18 cellular contexts compared by ENCODE assay signal in genomic region chr10:649445-649797, GRCh38. TPM values are rescaled to one million over a fixed set of nuclear protein-coding genes. Genes with fewer than 3 reads are reported as not detected.
DNase-seq lines count a peak whose midpoint lies in the region; ATAC-seq and TF ChIP-seq lines count a peak whose summit lies in the region.
"Had no signal": no experiment of that assay in that cellular context is flagged by ENCODE, and none has a peak within 500 bp of the region (broad histone marks: within the 10 kb centered on the region; RNA-seq: fewer than 3 reads in every experiment).

No MANE protein-coding gene starts in this region.

- CTCF ChIA-PET in IMR-90 (lab: Yijun Ruan, JAX) = interaction anchor here (0.8 kb wide), 1 partner anchor 11 kb away, joined by 3 read pairs; no protein-coding TSS in a partner anchor
- CTCF ChIA-PET in naive thymus-derived CD4-positive, alpha-beta T cell (lab: Charles Lee) = no interaction called here

- DNase-seq in IMR-90 = no peak
- DNase-seq in dorsolateral prefrontal cortex = no peak
- no peak for DNase-seq in mesenchymal stem cell
- no peak for DNase-seq in substantia nigra (lab: John Stamatoyannopoulos, UW)
- no peak for DNase-seq in naive thymus-derived CD4-positive, alpha-beta T cell
- no peak for DNase-seq in vagina (ENCODE audit: extremely low spot score in 2 of 2)
- DNase-seq in pons (ENCODE audit: low spot score) = no peak
- DNase-seq: activated effector memory CD4-positive, alpha-beta T cell treated with Interleukin-2 at 50 U/mL for 16 hours; activated naive CD8-positive, alpha-beta T cell treated with anti-CD3 and anti-CD28 coated beads, Interleukin-2, amount 50 U/mL, for 24 hours; brain microvascular endothelial cell; CD8-positive, alpha-beta T cell; cortex of kidney; MM.1S; NCI-H1694 treated with DMSO at 0.1 percent for 48 hours; stimulated activated CD4-positive, alpha-beta T cell treated with anti-CD3 and anti-CD28 coated beads, Interleukin-15, amount 100 ng/mL, for 24 hours; WERI-Rb-1 had no signal

- H3K14ac ChIP-seq in IMR-90 (replicated peaks; ENCODE audit: low read depth, low read length) = peak overlapping the region; percentile 5; the same call in 1 of the 2 replicates
- H3K14ac ChIP-seq in mesenchymal stem cell (ENCODE audit: low read length in 2 of 2) = no peak overlapping the region

- H3K4ac ChIP-seq in IMR-90 (ENCODE audit: low read depth, low read length) (peak overlapping the region; percentile 70; the same call in 1 of the 2 replicates), mesenchymal stem cell (ENCODE audit: low read depth in 1 of 2, low read length in 2 of 2) (no peak overlapping the region)

- H2AK9ac ChIP-seq in IMR-90 (replicated peaks; ENCODE audit: low read depth, low read length, poor library complexity) = no peak overlapping the region

- peak overlapping the region; percentile 8 to 57; a peak in 3 of 4 replicates for H4K8ac ChIP-seq in IMR-90 (ENCODE audit: low read depth in 2 of 2, low read length in 2 of 2)
- no peak overlapping the region for H4K8ac ChIP-seq in mesenchymal stem cell (ENCODE audit: low read length)

- H3K18ac ChIP-seq in IMR-90 (ENCODE audit: low read depth, low read length) (0 out of 2 replicates have a peak overlapping the region, but pooled peaks have one; percentile 30), mesenchymal stem cell (ENCODE audit: low read depth in 1 of 2, low read length in 2 of 2) (no peak overlapping the region)

- H3K4me1 Mint-ChIP-seq in naive thymus-derived CD4-positive, alpha-beta T cell = no peaks in the 10 kb centered on the region
- H3K4me1 Mint-ChIP-seq: activated naive CD8-positive, alpha-beta T cell treated with anti-CD3 and anti-CD28 coated beads, Interleukin-2, amount 50 U/mL, for 24 hours had no signal

- in situ Hi-C loops in IMR-90 (cut with MboI; ENCODE audit: low sequenced_read_pairs) = no loop called here

- H4K5ac ChIP-seq in IMR-90 (ENCODE audit: low read depth, low read length) = peak overlapping the region; percentile 68; the same call in 1 of the 2 replicates

- H3K36me3 ChIP-seq in IMR-90 (ENCODE audit: control insufficient read depth, insufficient read depth, low read length) (0 out of 2 replicates have a peak, but pooled peaks cover 1% of the 10 kb centered on the region), mesenchymal stem cell (ENCODE audit: control insufficient read depth in 1 of 2, insufficient read depth in 2 of 2, low read depth in 1 of 2, low read length in 2 of 2) (peaks cover 5 to 7% of the 10 kb centered on the region in 2 experiments), vagina (no peaks in the 10 kb centered on the region)
- H3K36me3 ChIP-seq in naive thymus-derived CD4-positive, alpha-beta T cell (ENCODE audit: control insufficient read depth in 2 of 3, insufficient read depth in 3 of 3, low read length in 3 of 3) = no peaks in the 10 kb centered on the region
- H3K36me3 ChIP-seq: brain microvascular endothelial cell, neutrophil, WERI-Rb-1 had no signal

- peaks cover 9% of the 10 kb centered on the region for H3K9me3 ChIP-seq in IMR-90 (ENCODE audit: control insufficient read depth, insufficient read depth, low read length)
- H3K9me3 ChIP-seq in mesenchymal stem cell (ENCODE audit: control insufficient read depth, low read length) = peaks cover 9% of the 10 kb centered on the region
- no peaks in the 10 kb centered on the region for H3K9me3 ChIP-seq in naive thymus-derived CD4-positive, alpha-beta T cell (ENCODE audit: control insufficient read depth in 2 of 3, low read length in 3 of 3)
- H3K9me3 ChIP-seq in vagina = no peaks in the 10 kb centered on the region
- H3K9me3 ChIP-seq: neutrophil had no signal

- no peak overlapping the region for H3K9ac ChIP-seq in IMR-90 (ENCODE audit: low read depth, low read length)
- no peak overlapping the region for H3K9ac ChIP-seq in mesenchymal stem cell (ENCODE audit: low read length)

- H3K27ac Mint-ChIP-seq in naive thymus-derived CD4-positive, alpha-beta T cell = no peak overlapping the region
- H3K27ac Mint-ChIP-seq: activated naive CD8-positive, alpha-beta T cell treated with anti-CD3 and anti-CD28 coated beads, Interleukin-2, amount 50 U/mL, for 24 hours; CD8-positive, alpha-beta T cell; T-helper 1 cell treated with Interleukin-12 subunit alpha and Interleukin-12 subunit beta and Interleukin-4 antibody, amounts not matched to agents 30 μg/mL and 1 μg/mL, for 36 hours had no signal

- H4K91ac ChIP-seq in IMR-90 (ENCODE audit: insufficient read depth, low read depth, low read length) (no peak overlapping the region; the same call in 1 of the 2 replicates), mesenchymal stem cell (ENCODE audit: low read length) (no peak overlapping the region)

- peaks cover 0 to 10% (median 5%) of the 10 kb centered on the region in 5 donors for H3K27me3 Mint-ChIP-seq in naive thymus-derived CD4-positive, alpha-beta T cell

- dilution Hi-C loops in IMR-90 (cut with HindIII; ENCODE audit: low sequenced_read_pairs, unreplicated experiment) = no loop called here

- H3K27me3 ChIP-seq in IMR-90 (ENCODE audit: control insufficient read depth, insufficient read depth, low read length) = no peaks in the 10 kb centered on the region
- no peaks in the 10 kb centered on the region for H3K27me3 ChIP-seq in dorsolateral prefrontal cortex
- H3K27me3 ChIP-seq in mesenchymal stem cell (ENCODE audit: control insufficient read depth in 1 of 2, insufficient read depth in 1 of 2, low read length in 2 of 2) = no peaks in the 10 kb centered on the region
- no peaks in the 10 kb centered on the region for H3K27me3 ChIP-seq in naive thymus-derived CD4-positive, alpha-beta T cell (ENCODE audit: control insufficient read depth in 2 of 2, insufficient read depth in 2 of 2, low read length in 2 of 2)
- no peaks in the 10 kb centered on the region for H3K27me3 ChIP-seq in vagina
- H3K27me3 ChIP-seq: brain microvascular endothelial cell had no signal

- peak overlapping the region; percentile 11; the same call in 1 of the 2 replicates for H3K27ac ChIP-seq in IMR-90 (ENCODE audit: insufficient read depth, low read length)
- peak overlapping the region in 51 of 59 donors; percentile 18 to 92 (median 71) for H3K27ac ChIP-seq in dorsolateral prefrontal cortex
- H3K27ac ChIP-seq in mesenchymal stem cell (ENCODE audit: low read length, poor library complexity, severe bottlenecking) = no peak overlapping the region
- peak overlapping the region; percentile 5 for H3K27ac ChIP-seq in substantia nigra (ENCODE audit: low read depth, low read length, poor library complexity, severe bottlenecking)
- no peak overlapping the region for H3K27ac ChIP-seq in naive thymus-derived CD4-positive, alpha-beta T cell (ENCODE audit: low read depth, low read length)
- no peak overlapping the region for H3K27ac ChIP-seq in vagina
- H3K27ac ChIP-seq: brain microvascular endothelial cell, neutrophil, WERI-Rb-1 had no signal

- TF ChIP-seq CTCF in IMR-90 (conservative IDR thresholded peaks at IDR 0.05; ENCODE audit: low read depth, low read length) = no peak
- no peak for TF ChIP-seq CTCF in dorsolateral prefrontal cortex (IDR thresholded peaks at IDR 0.05 in 54 of 56, conservative IDR thresholded peaks at IDR 0.05 in 2 of 56; ENCODE audit: low read depth in 1 of 56, partially characterized antibody in 56 of 56)
- no peak for TF ChIP-seq CTCF in vagina (IDR thresholded peaks at IDR 0.05)

- peaks cover 23% of the 10 kb centered on the region for H3K4me1 ChIP-seq in IMR-90 (ENCODE audit: control insufficient read depth, insufficient read depth, low read length)
- peaks cover 29% of the 10 kb centered on the region for H3K4me1 ChIP-seq in mesenchymal stem cell (ENCODE audit: control insufficient read depth, insufficient read depth, low read depth, low read length)
- no peaks in the 10 kb centered on the region for H3K4me1 ChIP-seq in naive thymus-derived CD4-positive, alpha-beta T cell (ENCODE audit: control insufficient read depth in 2 of 2, insufficient read depth in 2 of 2, low read length in 2 of 2)
- H3K4me1 ChIP-seq in vagina = peaks cover 31% of the 10 kb centered on the region

- H3K4me2 ChIP-seq in IMR-90 (ENCODE audit: low read depth, low read length) (peak overlapping the region; percentile 64; the same call in 1 of the 2 replicates), mesenchymal stem cell (ENCODE audit: low read length, poor library complexity, severe bottlenecking) (no peak overlapping the region)

- peaks cover 83% of the 10 kb centered on the region for H4K20me1 ChIP-seq in IMR-90 (ENCODE audit: insufficient read depth, low read length)

- peak overlapping the region; percentile 51; the same call in 1 of the 2 replicates for H2BK120ac ChIP-seq in IMR-90 (ENCODE audit: low read depth, low read length)
- no peak overlapping the region for H2BK120ac ChIP-seq in mesenchymal stem cell (ENCODE audit: low read depth, low read length)

- H2BK5ac ChIP-seq in IMR-90 (ENCODE audit: low read depth, low read length, poor library complexity, severe bottlenecking) (peak overlapping the region; percentile 97), mesenchymal stem cell (ENCODE audit: low read depth, low read length, poor library complexity, severe bottlenecking) (no peak overlapping the region)

- no peak for TF ChIP-seq RAD21 in IMR-90 (IDR thresholded peaks at IDR 0.05; ENCODE audit: low read length)

- intact Hi-C loops in IMR-90 (cut with micrococcal nuclease) (no loop called here), dorsolateral prefrontal cortex (cut with DNase I) (no loop called here), vagina (cut with DNase I) (loop anchor here (1.0 kb wide), 1 partner anchor 22 kb away; no protein-coding TSS in a partner anchor)
- intact Hi-C loops in naive thymus-derived CD4-positive, alpha-beta T cell (cut with micrococcal nuclease) = no loop called here

- H3K9me3 Mint-ChIP-seq in naive thymus-derived CD4-positive, alpha-beta T cell = peaks cover 0 to 5% (median 0%) of the 10 kb centered on the region in 11 donors
- H3K9me3 Mint-ChIP-seq: activated naive CD8-positive, alpha-beta T cell treated with anti-CD3 and anti-CD28 coated beads, Interleukin-2, amount 50 U/mL, for 24 hours; CD8-positive, alpha-beta T cell; T-helper 1 cell treated with Interleukin-12 subunit alpha and Interleukin-12 subunit beta and Interleukin-4 antibody, amounts not matched to agents 30 μg/mL and 1 μg/mL, for 36 hours had no signal

- H3K4me3 ChIP-seq in IMR-90 (ENCODE audit: insufficient read depth, low read depth, low read length) = no peak overlapping the region
- peak overlapping the region in 9 of 59 donors; percentile 3 to 41 (median 23) for H3K4me3 ChIP-seq in dorsolateral prefrontal cortex
- H3K4me3 ChIP-seq in mesenchymal stem cell (ENCODE audit: insufficient read depth in 1 of 2, low read depth in 1 of 2, low read length in 2 of 2) = no peak overlapping the region
- H3K4me3 ChIP-seq in naive thymus-derived CD4-positive, alpha-beta T cell (ENCODE audit: low read length) = no peak overlapping the region
- no peak overlapping the region for H3K4me3 ChIP-seq in vagina

- WGBS in IMR-90 (ENCODE audit: extremely low coverage in 2 of 2, insufficient read length in 1 of 2), 2 experiments = no CpG with 5 or more reads among the region's 4 CpGs
- WGBS in mesenchymal stem cell = 93% methylated on average over 3 of the region's 4 CpGs

- H3K79me1 ChIP-seq in IMR-90 (ENCODE audit: low read depth in 1 of 2, low read length in 2 of 2) = peaks cover 33 to 92% of the 10 kb centered on the region in 2 experiments
- peaks cover 31% of the 10 kb centered on the region for H3K79me1 ChIP-seq in mesenchymal stem cell (replicated peaks; ENCODE audit: low read length, poor library complexity, severe bottlenecking)

- POLR2A ChIA-PET in IMR-90 (lab: Charles Lee; ENCODE audit: unreplicated experiment) = no interaction called here
- POLR2A ChIA-PET in naive thymus-derived CD4-positive, alpha-beta T cell (lab: Charles Lee) = no interaction called here

- H2AK5ac ChIP-seq in IMR-90 (ENCODE audit: low read depth, low read length) = peak overlapping the region; percentile 94
- H2AK5ac ChIP-seq in mesenchymal stem cell (ENCODE audit: low read length, severe bottlenecking) = peak overlapping the region; percentile 21

- no peak overlapping the region for H3K4me3 Mint-ChIP-seq in naive thymus-derived CD4-positive, alpha-beta T cell
- H3K4me3 Mint-ChIP-seq: activated naive CD8-positive, alpha-beta T cell treated with anti-CD3 and anti-CD28 coated beads, Interleukin-2, amount 50 U/mL, for 24 hours; CD8-positive, alpha-beta T cell; T-helper 1 cell treated with Interleukin-12 subunit alpha and Interleukin-12 subunit beta and Interleukin-4 antibody, amounts not matched to agents 30 μg/mL and 1 μg/mL, for 36 hours had no signal

- no peak overlapping the region for H3K23ac ChIP-seq in IMR-90 (ENCODE audit: low read depth, low read length)
- no peak overlapping the region for H3K23ac ChIP-seq in mesenchymal stem cell (ENCODE audit: low read length in 2 of 2)

- peaks cover 33% of the 10 kb centered on the region for H3K9me1 ChIP-seq in IMR-90 (ENCODE audit: insufficient read depth, low read length)

- no peak overlapping the region for H2BK12ac ChIP-seq in mesenchymal stem cell (ENCODE audit: low read length in 2 of 2)

- BruUV-seq in IMR-90 (replicated peaks; lab: Mats Ljungman, UMichigan) = no TSS peak

- TF ChIP-seq POLR2A in IMR-90 (IDR thresholded peaks at IDR 0.05; ENCODE audit: low read depth, low read length) (no peak), vagina (IDR thresholded peaks at IDR 0.05) (no peak)

- H2BK15ac ChIP-seq in IMR-90 (ENCODE audit: low read depth, low read length) = peak overlapping the region; percentile 41; the same call in 1 of the 3 replicates
- H2BK15ac ChIP-seq in mesenchymal stem cell (ENCODE audit: low read depth, poor library complexity, severe bottlenecking) = no peak overlapping the region

- H2AFZ ChIP-seq in IMR-90 (replicated peaks; ENCODE audit: low read length, poor library complexity) = no peak overlapping the region
- no peak overlapping the region for H2AFZ ChIP-seq in mesenchymal stem cell (ENCODE audit: low read depth, low read length)

- H2BK20ac ChIP-seq in IMR-90 (ENCODE audit: low read depth, low read length) = peak overlapping the region; percentile 69; the same call in 1 of the 2 replicates

- ATAC-seq in IMR-90 (ENCODE audit: low read depth) = no peak
- ATAC-seq in naive thymus-derived CD4-positive, alpha-beta T cell = no peak
- ATAC-seq: activated naive CD8-positive, alpha-beta T cell treated with anti-CD3 and anti-CD28 coated beads, Interleukin-2, amount 50 U/mL, for 24 hours; CD8-positive, alpha-beta T cell had no signal

- no peak overlapping the region for H3K56ac ChIP-seq in IMR-90 (ENCODE audit: extremely low read depth, insufficient read depth, low read length)

- H3K36me3 Mint-ChIP-seq in naive thymus-derived CD4-positive, alpha-beta T cell = peaks cover 0 to 3% (median 0%) of the 10 kb centered on the region in 5 donors
- H3K36me3 Mint-ChIP-seq: CD8-positive, alpha-beta T cell had no signal

RNA-seq across cellular contexts. Expression of gene DIP2C, which starts 40.0 kb away (rescaled TPM):
- total RNA-seq in IMR-90 (2012; rRNA removed) = 8.6 and 9.2 TPM in 2 replicates
- 16.1 and 17.3 TPM in 2 replicates for polyA plus RNA-seq in IMR-90 (2012; rRNA removed)
- 13.9 and 16.8 TPM in 2 replicates for polyA plus RNA-seq in IMR-90 (2012; cell fraction: cytosol; rRNA removed)
- 21.1 and 22.2 TPM in 2 replicates for polyA plus RNA-seq in IMR-90 (2012; cell fraction: nucleus; rRNA removed; ENCODE audit: low replicate concordance)
- total RNA-seq in dorsolateral prefrontal cortex = 100 to 1,000 TPM in 1 of 120 experiments, 10 to 100 TPM in 119; 39.6 to 102 (median 58.2) TPM
- 11.6 TPM for polyA plus RNA-seq in mesenchymal stem cell (2013, experiment 1 of 2)
- 11.2 TPM for polyA plus RNA-seq in mesenchymal stem cell (2013, experiment 2 of 2)
- total RNA-seq in naive thymus-derived CD4-positive, alpha-beta T cell = 1 to 10 TPM; 3.7 to 8.7 (median 7.4) TPM
- 1 to 10 TPM; 1.1 to 2.9 TPM for polyA plus RNA-seq in naive thymus-derived CD4-positive, alpha-beta T cell
- 18.4 TPM for total RNA-seq in vagina

Comparison
In these comparisons a context has a peak if more than half of its experiments do, and no peak if none do; other contexts are left out.
1. H3K27ac ChIP-seq: peak in IMR-90 (single experiment), dorsolateral prefrontal cortex (51 of 59) and substantia nigra (single experiment); none in mesenchymal stem cell (single experiment), naive thymus-derived CD4-positive, alpha-beta T cell (single experiment) and vagina (single experiment).